ENCODE assay signal across 8 cellular contexts in the genomic region with DNA sequence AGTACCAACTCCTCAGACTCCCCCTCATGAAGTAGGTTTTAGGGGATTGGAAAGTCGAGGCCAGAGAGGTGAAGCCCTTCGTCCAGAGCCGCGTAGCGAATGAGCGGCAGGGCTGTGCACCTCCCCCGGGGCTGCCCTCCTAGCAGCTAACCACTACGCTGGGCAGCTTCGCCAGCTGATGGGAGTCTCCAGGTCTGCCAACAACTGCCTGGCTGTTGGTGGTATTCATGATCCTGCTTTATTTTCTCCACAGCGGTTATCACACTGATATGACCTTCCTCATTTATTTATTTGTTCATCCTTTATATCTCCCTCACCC. TPM values are rescaled to one million over a fixed set of nuclear protein-coding genes. Genes with fewer than 3 reads are reported as not detected.
DNase-seq lines count a peak whose midpoint lies in the region; ATAC-seq and TF ChIP-seq lines count a peak whose summit lies in the region.

No MANE protein-coding gene starts in this region.

- H3K56ac ChIP-seq in IMR-90 (ENCODE audit: extremely low read depth, insufficient read depth, low read length), result no peak overlapping the region

- intact Hi-C loops in IMR-90 (cut with micrococcal nuclease), result loop anchor here (5.0 to 10.0 kb wide), 6 partner anchors 168 to 1488 kb away; a partner anchor contains a TSS

- in situ Hi-C loops in IMR-90 (cut with MboI; ENCODE audit: low sequenced_read_pairs), result no loop called here
- in situ Hi-C loops in G401 (cut with HindIII; ENCODE audit: low sequenced_read_pairs), result no loop called here

- H3K36me3 ChIP-seq in IMR-90 (ENCODE audit: control insufficient read depth, insufficient read depth, low read length), result no peaks in the 10 kb centered on the region
- H3K36me3 ChIP-seq in mucosa of stomach (ENCODE audit: control insufficient read depth, insufficient read depth, low read length), result no peaks in the 10 kb centered on the region

- H4K91ac ChIP-seq in IMR-90 (ENCODE audit: insufficient read depth, low read depth, low read length), result no peak overlapping the region

- peaks cover 4 to 8% of the 10 kb centered on the region in 2 experiments; a peak in 2 of 4 replicates for H3K79me1 ChIP-seq in IMR-90 (ENCODE audit: low read depth in 1 of 2, low read length in 2 of 2)

- dilution Hi-C loops in IMR-90 (cut with HindIII; ENCODE audit: low sequenced_read_pairs, unreplicated experiment), result no loop called here

- H3K27me3 Mint-ChIP-seq in chondrocyte (ENCODE audit: low read depth), result no peaks in the 10 kb centered on the region

- 40% methylated on average over 1 of the region's 10 CpGs; no CpG with 5 or more reads in 1 of the 2 experiments for WGBS in IMR-90 (ENCODE audit: extremely low coverage in 2 of 2, insufficient read length in 1 of 2), 2 experiments

- H3K14ac ChIP-seq in IMR-90 (replicated peaks; ENCODE audit: low read depth, low read length), result no peak overlapping the region; the same call in 1 of the 2 replicates

- H2AFZ ChIP-seq in IMR-90 (replicated peaks; ENCODE audit: low read length, poor library complexity), result peak overlapping the region; percentile 97

- no peak for DNase-seq in AG09309 (ENCODE audit: low read depth)
- no peak for DNase-seq in IMR-90
- DNase-seq in chondrocyte (ENCODE audit: low spot score), result no peak
- DNase-seq in G401 (ENCODE audit: low spot score), result no peak

- H2BK15ac ChIP-seq in IMR-90 (ENCODE audit: low read depth, low read length), result no peak overlapping the region

- H3K27ac Mint-ChIP-seq in chondrocyte (ENCODE audit: unreplicated experiment), result peak overlapping the region; percentile 30

- no peak overlapping the region for H3K4ac ChIP-seq in IMR-90 (ENCODE audit: low read depth, low read length)

- H3K27ac ChIP-seq in IMR-90 (ENCODE audit: insufficient read depth, low read length), result no peak overlapping the region; the same call in 1 of the 2 replicates

- no peak for TF ChIP-seq RAD21 in IMR-90 (IDR thresholded peaks at IDR 0.05; ENCODE audit: low read length)

- ATAC-seq in IMR-90 (ENCODE audit: low read depth) (no peak; the same call in 1 of the 2 replicates), HG03196 (IDR thresholded peaks at IDR 0.05; ENCODE audit: unreplicated experiment) (no peak), GM18868 (IDR thresholded peaks at IDR 0.05; ENCODE audit: unreplicated experiment) (no peak)
- ATAC-seq in activated CD4-positive, CD25-positive, alpha-beta regulatory T cell treated with anti-CD3 and anti-CD28 coated beads, Interleukin-2, amount 50 U/mL, for 24 hours, result no peak

- TF ChIP-seq POLR2A in IMR-90 (IDR thresholded peaks at IDR 0.05; ENCODE audit: low read depth, low read length), result no peak

- no peak overlapping the region for H3K9ac ChIP-seq in IMR-90 (ENCODE audit: low read depth, low read length)
- H3K9ac ChIP-seq in mucosa of stomach (ENCODE audit: low read length), result no peak overlapping the region

- no peak overlapping the region for H4K5ac ChIP-seq in IMR-90 (ENCODE audit: low read depth, low read length)

- H2BK5ac ChIP-seq in IMR-90 (ENCODE audit: low read depth, low read length, poor library complexity, severe bottlenecking), result no peak overlapping the region

- no peak overlapping the region for H2AK5ac ChIP-seq in IMR-90 (ENCODE audit: low read depth, low read length)

- H3K36me3 Mint-ChIP-seq in chondrocyte (ENCODE audit: low read depth), result no peaks in the 10 kb centered on the region

- H3K4me1 ChIP-seq in IMR-90 (ENCODE audit: control insufficient read depth, insufficient read depth, low read length) (no peaks in the 10 kb centered on the region), mucosa of stomach (ENCODE audit: control insufficient read depth, insufficient read depth, low read length) (peaks cover 6% of the 10 kb centered on the region)

- H3K4me3 Mint-ChIP-seq in chondrocyte (ENCODE audit: unreplicated experiment), result peak overlapping the region; percentile 71

- no peak overlapping the region for H3K23ac ChIP-seq in IMR-90 (ENCODE audit: low read depth, low read length)

- peaks cover 19% of the 10 kb centered on the region for H3K4me1 Mint-ChIP-seq in chondrocyte (ENCODE audit: low read depth)

- H3K18ac ChIP-seq in IMR-90 (ENCODE audit: low read depth, low read length), result no peak overlapping the region

- BruUV-seq in IMR-90 (replicated peaks; lab: Mats Ljungman, UMichigan), result no TSS peak

- H3K27me3 ChIP-seq in IMR-90 (ENCODE audit: control insufficient read depth, insufficient read depth, low read length) (no peaks in the 10 kb centered on the region), mucosa of stomach (ENCODE audit: control insufficient read depth, insufficient read depth, low read length) (peaks cover 21% of the 10 kb centered on the region)

- peak overlapping the region; percentile 61 for H3K4me2 ChIP-seq in IMR-90 (ENCODE audit: low read depth, low read length)

- H2BK20ac ChIP-seq in IMR-90 (ENCODE audit: low read depth, low read length), result no peak overlapping the region

- H4K8ac ChIP-seq in IMR-90 (ENCODE audit: low read depth in 2 of 2, low read length in 2 of 2), result no peak overlapping the region

- H2AK9ac ChIP-seq in IMR-90 (replicated peaks; ENCODE audit: low read depth, low read length, poor library complexity), result peak overlapping the region; percentile 74

- CTCF ChIA-PET in IMR-90 (lab: Yijun Ruan, JAX), result interaction anchor here (0.7 to 3.4 kb wide), 7 partner anchors 12 to 911 kb away, joined by 3 to 13 read pairs (median 3); no protein-coding TSS in a partner anchor

- no peaks in the 10 kb centered on the region for H4K20me1 ChIP-seq in IMR-90 (ENCODE audit: insufficient read depth, low read length)

- TF ChIP-seq CTCF in AG09309 (IDR thresholded peaks at IDR 0.05; ENCODE audit: control insufficient read depth, insufficient read depth, low read depth, low read length, missing control alignments) (no peak), IMR-90 (conservative IDR thresholded peaks at IDR 0.05; ENCODE audit: low read depth, low read length) (no peak), chondrocyte (IDR thresholded peaks at IDR 0.05) (no peak)

- H3K4me3 ChIP-seq in AG09309 (ENCODE audit: control insufficient read depth, low read depth, low read length) (peak overlapping the region; percentile 54), IMR-90 (ENCODE audit: insufficient read depth, low read depth, low read length) (peak overlapping the region; percentile 62), mucosa of stomach (ENCODE audit: low read length) (peak overlapping the region; percentile 20)

- H2BK120ac ChIP-seq in IMR-90 (ENCODE audit: low read depth, low read length), result no peak overlapping the region

- H3K9me3 ChIP-seq in IMR-90 (ENCODE audit: control insufficient read depth, insufficient read depth, low read length) (no peaks in the 10 kb centered on the region), mucosa of stomach (ENCODE audit: control insufficient read depth, low read length) (no peaks in the 10 kb centered on the region)

- H3K9me3 Mint-ChIP-seq in chondrocyte (ENCODE audit: low read depth), result no peaks in the 10 kb centered on the region

- POLR2A ChIA-PET in IMR-90 (lab: Charles Lee; ENCODE audit: unreplicated experiment), result no interaction called here

- no peaks in the 10 kb centered on the region for H3K9me1 ChIP-seq in IMR-90 (ENCODE audit: insufficient read depth, low read length)

TF ChIP-seq in IMR-90, 13 proteins besides CTCF, POLR2A, EP300 and RAD21:
- TF ChIP-seq RCOR1 (IDR thresholded peaks at IDR 0.05; ENCODE audit: insufficient replicate concordance, low read length), result no peak
- no peak for TF ChIP-seq FOS (IDR thresholded peaks at IDR 0.05; ENCODE audit: low read depth, low read length)
- TF ChIP-seq CHD1 (IDR thresholded peaks at IDR 0.05; ENCODE audit: low read depth, low read length), result no peak
- TF ChIP-seq MAFK (IDR thresholded peaks at IDR 0.05; ENCODE audit: low read depth, low read length), result no peak
- no peak for TF ChIP-seq SMC3 (IDR thresholded peaks at IDR 0.05; ENCODE audit: low read depth, low read length)
- TF ChIP-seq CEBPB (IDR thresholded peaks at IDR 0.05; ENCODE audit: low read depth, low read length), result no peak
- TF ChIP-seq NFE2L2 (IDR thresholded peaks at IDR 0.05; ENCODE audit: low read depth, low read length), result no peak
- no peak for TF ChIP-seq BHLHE40 (IDR thresholded peaks at IDR 0.05; ENCODE audit: low read depth, low read length)
- TF ChIP-seq, protein P1, sequence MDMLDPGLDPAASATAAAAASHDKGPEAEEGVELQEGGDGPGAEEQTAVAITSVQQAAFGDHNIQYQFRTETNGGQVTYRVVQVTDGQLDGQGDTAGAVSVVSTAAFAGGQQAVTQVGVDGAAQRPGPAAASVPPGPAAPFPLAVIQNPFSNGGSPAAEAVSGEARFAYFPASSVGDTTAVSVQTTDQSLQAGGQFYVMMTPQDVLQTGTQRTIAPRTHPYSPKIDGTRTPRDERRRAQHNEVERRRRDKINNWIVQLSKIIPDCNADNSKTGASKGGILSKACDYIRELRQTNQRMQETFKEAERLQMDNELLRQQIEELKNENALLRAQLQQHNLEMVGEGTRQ (IDR thresholded peaks at IDR 0.05; ENCODE audit: low read depth, low read length), result no peak
- no peak for TF ChIP-seq MXI1 (IDR thresholded peaks at IDR 0.05; ENCODE audit: borderline replicate concordance, low read depth, low read length)
- TF ChIP-seq RFX5 (IDR thresholded peaks at IDR 0.05; ENCODE audit: low read depth, low read length), result no peak

RNA-seq across cellular contexts. Expression of a gene that starts 0.8 kb away (rescaled TPM):
- 31.4 and 39.3 TPM in 2 replicates for total RNA-seq in IMR-90 (2012; rRNA removed)
- 38.5 and 40.7 TPM in 2 replicates for polyA plus RNA-seq in IMR-90 (2012; rRNA removed)
- polyA plus RNA-seq in IMR-90 (2012; cell fraction: cytosol; rRNA removed), result 14.6 and 15.3 TPM in 2 replicates
- 9.6 and 34.3 TPM in 2 replicates for polyA plus RNA-seq in IMR-90 (2012; cell fraction: nucleus; rRNA removed; ENCODE audit: low replicate concordance)
- total RNA-seq in chondrocyte, result 9.0 to 10.2 TPM (median 10.1 TPM) in 3 replicates
- 31.1 and 50.8 TPM in 2 replicates for total RNA-seq in G401 (2014; rRNA removed; shearing (Covaris generic))
